9 cellular contexts compared by ENCODE assay signal in genomic region chr10:103969857-103970627, GRCh38. TPM values are rescaled to one million over a fixed set of nuclear protein-coding genes. Genes with fewer than 3 reads are reported as not detected.
DNase-seq lines count a peak whose midpoint lies in the region; ATAC-seq and TF ChIP-seq lines count a peak whose summit lies in the region.
"Had no signal": no experiment of that assay in that cellular context is flagged by ENCODE, and none has a peak within 500 bp of the region (broad histone marks: within the 10 kb centered on the region; RNA-seq: fewer than 3 reads in every experiment).

No MANE protein-coding gene starts in this region.

- TF ChIP-seq POLR2A in spleen (IDR thresholded peaks at IDR 0.05): no peak

- H3K27ac ChIP-seq in HEK293 (ENCODE audit: extremely low read depth, low read depth, low read length) (peak overlapping the region; percentile 16; the same call in 1 of the 2 replicates), spleen (peak overlapping the region in 6 of 8 donors; percentile 15 to 99 (median 98))

- no peak for TF ChIP-seq CTCF in HEK293 (tag by site-specific recombination; IDR thresholded peaks at IDR 0.05)
- no peak for TF ChIP-seq CTCF in fibroblast of villous mesenchyme (IDR thresholded peaks at IDR 0.05; ENCODE audit: insufficient read depth, low read depth, low read length)
- no peak for TF ChIP-seq CTCF in spleen (IDR thresholded peaks at IDR 0.05 in 8 of 11, conservative IDR thresholded peaks at IDR 0.05 in 3 of 11)

- H3K36me3 ChIP-seq in HEK293 (ENCODE audit: control insufficient read depth in 2 of 2, insufficient read depth in 1 of 2, low read length in 2 of 2) (no peaks in the 10 kb centered on the region), spleen (peaks cover 0 to 3% (median 0%) of the 10 kb centered on the region in 6 donors)

- peaks cover 10% of the 10 kb centered on the region for H3K36me3 Mint-ChIP-seq in T-cell

- peak overlapping the region; percentile 90 to 97 (median 95) for H3K4me3 Mint-ChIP-seq in T-cell

- H3K27ac Mint-ChIP-seq in T-cell: peak overlapping the region; percentile 61 to 67

- intact Hi-C loops in spleen (cut with DNase I; ENCODE audit: low total_unique reads) (loop anchor here (10.0 kb wide), 2 partner anchors 55 to 155 kb away; partner anchors contain the start of genes SFR1 and STN1), posterior vena cava (cut with DNase I) (loop anchor here in 1 of 2 donors (5.0 kb wide), 1 partner anchor 48 kb away; no protein-coding TSS in a partner anchor)

- H3K4me1 Mint-ChIP-seq in T-cell: peaks cover 59 to 76% (median 64%) of the 10 kb centered on the region in 3 donors

- DNase-seq in T-cell: no peak
- DNase-seq in fibroblast of villous mesenchyme (ENCODE audit: low read depth): no peak
- no peak for DNase-seq in spleen
- no peak for DNase-seq in posterior vena cava (ENCODE audit: low spot score)
- DNase-seq in DMS79 (lab: John Stamatoyannopoulos, UW): no peak
- DNase-seq in NCI-H345 treated with DMSO at 0.1 percent for 48 hours (lab: John Stamatoyannopoulos, UW; ENCODE audit: unreplicated experiment): no peak
- DNase-seq: T-helper 9 cell had no signal

- POLR2A ChIA-PET in HEK293 (lab: Yijun Ruan, JAX) (interaction anchor here (0.7 to 1.6 kb wide), 2 partner anchors 62 to 152 kb away, joined by 3 to 5 read pairs; partner anchors contain the start of gene SFR1), T-cell (lab: Charles Lee) (interaction anchor here in 1 of 2 donors (0.6 to 1.0 kb wide), 3 partner anchors 59 to 84 kb away, joined by 4 to 5 read pairs (median 4); no protein-coding TSS in a partner anchor)

- no peaks in the 10 kb centered on the region for H3K9me3 ChIP-seq in HEK293 (ENCODE audit: control insufficient read depth, insufficient read depth, low read depth, low read length)
- no peaks in the 10 kb centered on the region for H3K9me3 ChIP-seq in spleen

- H3K4me3 ChIP-seq in HEK293 (ENCODE audit: low read depth, low read length): peak overlapping the region; percentile 89
- peak overlapping the region; percentile 91 for H3K4me3 ChIP-seq in fibroblast of villous mesenchyme (ENCODE audit: low read depth, low read length)
- peak overlapping the region; percentile 10 to 94 (median 73) for H3K4me3 ChIP-seq in spleen

- peaks cover 0 to 3% (median 0%) of the 10 kb centered on the region in 3 donors for H3K9me3 Mint-ChIP-seq in T-cell

- peaks cover 5% of the 10 kb centered on the region; the same call in 1 of the 2 replicates for H3K4me1 ChIP-seq in HEK293 (ENCODE audit: control insufficient read depth, insufficient read depth, low read length)
- H3K4me1 ChIP-seq in spleen: peaks cover 31 to 80% (median 55%) of the 10 kb centered on the region in 6 donors

- no peaks in the 10 kb centered on the region for H3K27me3 Mint-ChIP-seq in T-cell

- no peaks in the 10 kb centered on the region for H3K27me3 ChIP-seq in spleen (replicated peaks in 1 of 7)

- WGBS in spleen, 5 donors: 54 to 64% (median 58%) methylated on average over 2 of the region's 2 CpGs

- CTCF ChIA-PET in HEK293 (lab: Yijun Ruan, JAX): interaction anchor here (0.6 to 2.0 kb wide), 4 partner anchors 66 to 85 kb away, joined by 3 to 10 read pairs (median 3); no protein-coding TSS in a partner anchor
- CTCF ChIA-PET in T-cell (lab: Charles Lee): interaction anchor here (0.6 to 1.2 kb wide), 5 partner anchors 13 to 81 kb away, joined by 3 read pairs; no protein-coding TSS in a partner anchor

- ATAC-seq in T-cell (replicated peaks in 1 of 4) (no peak), GM19467 (IDR thresholded peaks at IDR 0.05; ENCODE audit: unreplicated experiment) (no peak)

TF ChIP-seq in HEK293, 187 proteins besides CTCF, POLR2A, EP300 and RAD21:
- peak; percentile 93 for TF ChIP-seq PRDM6 (tag by site-specific recombination; IDR thresholded peaks at IDR 0.05)
- TF ChIP-seq GLIS1 (tag by site-specific recombination; IDR thresholded peaks at IDR 0.05): no peak
- no peak for TF ChIP-seq ZNF280C (tag by site-specific recombination; IDR thresholded peaks at IDR 0.05)
- TF ChIP-seq, protein P1, sequence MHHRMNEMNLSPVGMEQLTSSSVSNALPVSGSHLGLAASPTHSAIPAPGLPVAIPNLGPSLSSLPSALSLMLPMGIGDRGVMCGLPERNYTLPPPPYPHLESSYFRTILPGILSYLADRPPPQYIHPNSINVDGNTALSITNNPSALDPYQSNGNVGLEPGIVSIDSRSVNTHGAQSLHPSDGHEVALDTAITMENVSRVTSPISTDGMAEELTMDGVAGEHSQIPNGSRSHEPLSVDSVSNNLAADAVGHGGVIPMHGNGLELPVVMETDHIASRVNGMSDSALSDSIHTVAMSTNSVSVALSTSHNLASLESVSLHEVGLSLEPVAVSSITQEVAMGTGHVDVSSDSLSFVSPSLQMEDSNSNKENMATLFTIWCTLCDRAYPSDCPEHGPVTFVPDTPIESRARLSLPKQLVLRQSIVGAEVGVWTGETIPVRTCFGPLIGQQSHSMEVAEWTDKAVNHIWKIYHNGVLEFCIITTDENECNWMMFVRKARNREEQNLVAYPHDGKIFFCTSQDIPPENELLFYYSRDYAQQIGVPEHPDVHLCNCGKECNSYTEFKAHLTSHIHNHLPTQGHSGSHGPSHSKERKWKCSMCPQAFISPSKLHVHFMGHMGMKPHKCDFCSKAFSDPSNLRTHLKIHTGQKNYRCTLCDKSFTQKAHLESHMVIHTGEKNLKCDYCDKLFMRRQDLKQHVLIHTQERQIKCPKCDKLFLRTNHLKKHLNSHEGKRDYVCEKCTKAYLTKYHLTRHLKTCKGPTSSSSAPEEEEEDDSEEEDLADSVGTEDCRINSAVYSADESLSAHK (tag by site-specific recombination; IDR thresholded peaks at IDR 0.05): peak; percentile 91
- TF ChIP-seq ZNF624 (tag by site-specific recombination; IDR thresholded peaks at IDR 0.05): no peak
- TF ChIP-seq, protein P2, sequence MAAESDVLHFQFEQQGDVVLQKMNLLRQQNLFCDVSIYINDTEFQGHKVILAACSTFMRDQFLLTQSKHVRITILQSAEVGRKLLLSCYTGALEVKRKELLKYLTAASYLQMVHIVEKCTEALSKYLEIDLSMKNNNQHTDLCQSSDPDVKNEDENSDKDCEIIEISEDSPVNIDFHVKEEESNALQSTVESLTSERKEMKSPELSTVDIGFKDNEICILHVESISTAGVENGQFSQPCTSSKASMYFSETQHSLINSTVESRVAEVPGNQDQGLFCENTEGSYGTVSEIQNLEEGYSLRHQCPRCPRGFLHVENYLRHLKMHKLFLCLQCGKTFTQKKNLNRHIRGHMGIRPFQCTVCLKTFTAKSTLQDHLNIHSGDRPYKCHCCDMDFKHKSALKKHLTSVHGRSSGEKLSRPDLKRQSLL (tag by site-specific recombination; IDR thresholded peaks at IDR 0.05): 0 out of 2 replicates have a peak, but pooled peaks have one; percentile 30

RNA-seq across cellular contexts. Expression of gene SLK, which starts 3.1 kb away (rescaled TPM):
- total RNA-seq in T-cell (10 to 100 TPM; 20.9 to 30.4 (median 27.3) TPM), fibroblast of villous mesenchyme (48.8 and 52.2 TPM in 2 replicates), spleen (10 to 100 TPM; 28.9 to 47.4 (median 39.0) TPM), posterior vena cava (10 to 100 TPM; 45.3 to 71.0 TPM)
- polyA plus RNA-seq in spleen: 1 to 10 TPM; 5.6 to 9.1 (median 5.8) TPM

RNA-seq across cellular contexts. Expression of gene STN1, which starts 52.1 kb away (rescaled TPM):
- total RNA-seq in T-cell (10 to 100 TPM; 37.6 to 47.5 (median 41.8) TPM), fibroblast of villous mesenchyme (23.3 and 29.3 TPM in 2 replicates), spleen (10 to 100 TPM; 18.6 to 27.7 (median 24.1) TPM), posterior vena cava (10 to 100 TPM; 18.2 to 18.6 TPM)
- polyA plus RNA-seq in spleen: 10 to 100 TPM; 14.2 to 18.1 (median 15.1) TPM
